Comparison of ENCODE assay signal across 10 cellular contexts in the genomic region with DNA sequence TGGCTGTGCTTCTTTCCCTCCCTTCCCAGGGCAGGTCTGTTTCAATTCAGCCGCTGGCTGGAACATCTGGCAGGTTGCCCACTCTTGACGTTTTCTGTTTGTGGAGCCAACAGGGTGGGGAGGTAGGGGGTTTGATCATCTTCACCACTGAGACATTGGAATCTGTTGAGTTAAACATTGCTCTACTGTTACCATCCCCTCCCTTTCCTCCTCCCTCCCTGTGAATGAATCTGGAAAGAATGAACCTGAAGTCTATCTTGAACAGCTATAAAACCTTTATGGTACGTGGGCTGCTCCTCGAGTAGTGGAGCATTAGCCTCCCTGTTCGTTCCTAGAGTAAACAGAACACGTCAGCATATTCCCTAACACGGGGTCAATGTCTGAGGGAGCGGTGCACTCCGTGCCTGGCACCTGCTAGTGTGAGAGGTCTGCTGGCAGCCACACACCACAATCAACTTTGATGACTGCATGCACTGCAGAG.
DNase-seq lines count a peak whose midpoint lies in the region; ATAC-seq and TF ChIP-seq lines count a peak whose summit lies in the region.
"Had no signal": no experiment of that assay in that cellular context is flagged by ENCODE, and none has a peak within 500 bp of the region (broad histone marks: within the 10 kb centered on the region; RNA-seq: fewer than 3 reads in every experiment).

No MANE protein-coding gene starts in this region.

- no peak overlapping the region for H3K4me3 ChIP-seq in AG09309 (ENCODE audit: control insufficient read depth, low read depth, low read length)
- H3K4me3 ChIP-seq in coronary artery = peak overlapping the region; percentile 10
- H3K4me3 ChIP-seq in mesenchymal stem cell (ENCODE audit: insufficient read depth in 1 of 2, low read depth in 1 of 2, low read length in 2 of 2) = peak overlapping the region in 1 of 2 experiments; percentile 38
- H3K4me3 ChIP-seq in H7 (ENCODE audit: insufficient read depth, low read depth, low read length) = no peak overlapping the region

- no peak overlapping the region for H3K23ac ChIP-seq in mesenchymal stem cell (ENCODE audit: low read length in 2 of 2)

- no peaks in the 10 kb centered on the region for H3K9me3 ChIP-seq in mesenchymal stem cell (ENCODE audit: control insufficient read depth, low read length)

- H2BK15ac ChIP-seq in mesenchymal stem cell (ENCODE audit: low read depth, poor library complexity, severe bottlenecking) = no peak overlapping the region

- peak overlapping the region; percentile 8 for H3K4me2 ChIP-seq in mesenchymal stem cell (ENCODE audit: low read length, poor library complexity, severe bottlenecking)

- H2AK5ac ChIP-seq in mesenchymal stem cell (ENCODE audit: low read length, severe bottlenecking) = no peak overlapping the region

- H3K4ac ChIP-seq in mesenchymal stem cell (ENCODE audit: low read depth in 1 of 2, low read length in 2 of 2) = no peak overlapping the region

- DNase-seq in AG09309 (ENCODE audit: low read depth) = peak; percentile 79
- DNase-seq in NCI-H2029 (lab: John Stamatoyannopoulos, UW) = peak; percentile 86
- DNase-seq in coronary artery (ENCODE audit: low spot score) = no peak
- no peak for DNase-seq in mesenchymal stem cell
- no peak for DNase-seq in GM19238 (ENCODE audit: insufficient read length, low spot score)
- no peak for DNase-seq in NCI-H510A (lab: John Stamatoyannopoulos, UW)
- DNase-seq in H7 = no peak
- DNase-seq: activated T-cell treated with anti-CD3 and anti-CD28 coated beads for 4 hours, DND-41 had no signal

- H3K79me1 ChIP-seq in mesenchymal stem cell (replicated peaks; ENCODE audit: low read length, poor library complexity, severe bottlenecking) = no peaks in the 10 kb centered on the region

- no peak overlapping the region for H4K91ac ChIP-seq in mesenchymal stem cell (ENCODE audit: low read length)

- ATAC-seq in GM19023 (IDR thresholded peaks at IDR 0.05; ENCODE audit: unreplicated experiment) = no peak

- no peak overlapping the region for H2BK5ac ChIP-seq in mesenchymal stem cell (ENCODE audit: low read depth, low read length, poor library complexity, severe bottlenecking)

- H2AFZ ChIP-seq in mesenchymal stem cell (ENCODE audit: low read depth, low read length) = no peak overlapping the region

- H3K14ac ChIP-seq in mesenchymal stem cell (ENCODE audit: low read length in 2 of 2) = no peak overlapping the region

- H3K27me3 ChIP-seq in mesenchymal stem cell (ENCODE audit: control insufficient read depth in 1 of 2, insufficient read depth in 1 of 2, low read length in 2 of 2) = no peaks in the 10 kb centered on the region
- no peaks in the 10 kb centered on the region for H3K27me3 ChIP-seq in H7 (ENCODE audit: control insufficient read depth, insufficient read depth, low read length)

- no peak overlapping the region for H3K18ac ChIP-seq in mesenchymal stem cell (ENCODE audit: low read depth in 1 of 2, low read length in 2 of 2)

- WGBS in mesenchymal stem cell = 73% methylated on average over 7 of the region's 9 CpGs

- H3K36me3 ChIP-seq in mesenchymal stem cell (ENCODE audit: control insufficient read depth in 1 of 2, insufficient read depth in 2 of 2, low read depth in 1 of 2, low read length in 2 of 2) (no peaks in the 10 kb centered on the region), H7 (replicated peaks; ENCODE audit: control insufficient read depth, insufficient read depth, low read length) (no peaks in the 10 kb centered on the region)

- peak overlapping the region; percentile 30 for H3K9ac ChIP-seq in mesenchymal stem cell (ENCODE audit: low read length)

- H2BK12ac ChIP-seq in mesenchymal stem cell (ENCODE audit: low read length in 2 of 2) = no peak overlapping the region

- H2BK120ac ChIP-seq in mesenchymal stem cell (ENCODE audit: low read depth, low read length) = no peak overlapping the region

- no peak overlapping the region for H4K8ac ChIP-seq in mesenchymal stem cell (ENCODE audit: low read length)

- H3K27ac ChIP-seq in coronary artery (no peak overlapping the region), mesenchymal stem cell (ENCODE audit: low read length, poor library complexity, severe bottlenecking) (peak overlapping the region; percentile 80)

- TF ChIP-seq CTCF in AG09309 (IDR thresholded peaks at IDR 0.05; ENCODE audit: control insufficient read depth, insufficient read depth, low read depth, low read length, missing control alignments) (no peak), coronary artery (IDR thresholded peaks at IDR 0.05) (no peak)

- H3K4me1 ChIP-seq in mesenchymal stem cell (ENCODE audit: control insufficient read depth, insufficient read depth, low read depth, low read length) = peaks cover 5% of the 10 kb centered on the region

Comparison
In these comparisons a context has a peak if more than half of its experiments do, and no peak if none do; other contexts are left out.
1. DNase-seq: peak in AG09309 (single experiment) and NCI-H2029 (single experiment); none in coronary artery (single experiment), mesenchymal stem cell (single experiment), GM19238 (single experiment), NCI-H510A (single experiment) and H7 (single experiment).